ENCODE assay signal across 29 cellular contexts in genomic region chr15:80997692-80998091, GRCh38.
"Had no signal": no experiment of that assay in that cellular context is flagged by ENCODE, and none has a peak within 500 bp of the region (broad histone marks: within the 10 kb centered on the region; RNA-seq: fewer than 3 reads in every experiment).

No MANE protein-coding gene starts in this region.

- H3K9me3 ChIP-seq: esophagus muscularis mucosa, thoracic aorta had no signal

- DNase-seq: activated CD4-positive, alpha-beta T cell treated with anti-CD3 and anti-CD28 coated beads for 1 hour; activated CD4-positive, alpha-beta T cell treated with anti-CD3 and anti-CD28 coated beads, Interleukin-2, amount 10 ng/mL, durations not matched to agents 7 days and 5 days; activated CD8-positive, alpha-beta memory T cell treated with anti-CD3 and anti-CD28 coated beads for 24 hours; activated gamma-delta T cell; activated naive CD4-positive, alpha-beta T cell treated with anti-CD3 and anti-CD28 coated beads, Interleukin-2, amount 10 ng/mL, durations not matched to agents 7 days and 5 days; activated naive CD8-positive, alpha-beta T cell treated with anti-CD3 and anti-CD28 coated beads, Interleukin-2, amount 10 ng/mL, durations not matched to agents 7 days and 5 days; activated T-cell treated with anti-CD3 and anti-CD28 coated beads, Interleukin-2, amount 50 U/mL, for 1 hour; amniotic stem cell; caudate nucleus; endodermal cell; foreskin keratinocyte; heart left ventricle; hypothalamus; immature natural killer cell; kidney; midbrain; posterior cingulate gyrus; stimulated activated CD4-positive, alpha-beta T cell treated with anti-CD3 and anti-CD28 coated beads, Interleukin-12 subunit alpha, Interleukin-12 subunit beta, amount 100 ng/mL, for 4 hours; stimulated activated CD4-positive, alpha-beta T cell treated with anti-CD3 and anti-CD28 coated beads, Interleukin-4, amount 100 ng/mL, for 1 hour; stimulated activated naive CD8-positive, alpha-beta T cell treated with anti-CD3 and anti-CD28 coated beads, Interleukin-15, Interleukin-2, amounts not matched to agents 100 U/mL and 50 U/mL, for 24 hours; T-helper 2 cell; trophoblast cell had no signal

- H3K4me3 Mint-ChIP-seq: activated naive CD4-positive, alpha-beta T cell treated with anti-CD3 and anti-CD28 coated beads, Interleukin-2, amount 10 ng/mL, durations not matched to agents 7 days and 5 days; activated T-helper 1 cell treated with anti-CD3 and anti-CD28 coated beads, Interleukin-12 subunit alpha, Interleukin-12 subunit beta, Interleukin-2, Interleukin-4 antibody, amounts not matched to agents 30 ng/mL and 10 ng/mL and 1 ng/mL, durations not matched to agents 14 hours and 24 hours and 36 hours; endodermal cell; WTC11 had no signal

- H3K27ac Mint-ChIP-seq: endodermal cell, WTC11 had no signal

- H3K27me3 Mint-ChIP-seq: activated CD4-positive, alpha-beta T cell treated with anti-CD3 and anti-CD28 coated beads, Interleukin-2, amount 10 ng/mL, durations not matched to agents 7 days and 5 days; activated naive CD4-positive, alpha-beta T cell treated with anti-CD3 and anti-CD28 coated beads, Interleukin-2, amount 10 ng/mL, durations not matched to agents 7 days and 5 days; activated naive CD8-positive, alpha-beta T cell treated with anti-CD3 and anti-CD28 coated beads, Interleukin-2, amount 10 ng/mL, durations not matched to agents 7 days and 5 days; natural killer cell treated with Interleukin-12 subunit alpha and Interleukin-12 subunit beta and Interleukin-15 and Interleukin-18, amount 100 ng/mL, for 72 hours had no signal

- H3K27ac ChIP-seq: foreskin keratinocyte, thoracic aorta had no signal

- H3K9me3 Mint-ChIP-seq: activated naive CD8-positive, alpha-beta T cell treated with anti-CD3 and anti-CD28 coated beads, Interleukin-2, amount 10 ng/mL, durations not matched to agents 7 days and 5 days; activated T-helper 1 cell treated with anti-CD3 and anti-CD28 coated beads, Interleukin-12 subunit alpha, Interleukin-12 subunit beta, Interleukin-2, Interleukin-4 antibody, amounts not matched to agents 30 ng/mL and 10 ng/mL and 1 ng/mL, durations not matched to agents 14 hours and 24 hours and 36 hours; endodermal cell; WTC11 had no signal

- ATAC-seq: foreskin keratinocyte; heart left ventricle; natural killer cell treated with Interleukin-12 subunit alpha and Interleukin-12 subunit beta and Interleukin-15 and Interleukin-18, amount 100 ng/mL, for 72 hours; sciatic nerve; stimulated activated naive CD8-positive, alpha-beta T cell treated with anti-CD3 and anti-CD28 coated beads, Interleukin-15, Interleukin-2, amounts not matched to agents 100 U/mL and 50 U/mL, for 24 hours; WTC11 had no signal

- H3K36me3 ChIP-seq: thoracic aorta had no signal

- H3K27me3 ChIP-seq: esophagus muscularis mucosa, foreskin keratinocyte had no signal

- H3K36me3 Mint-ChIP-seq: WTC11 had no signal

- H3K4me3 ChIP-seq: esophagus muscularis mucosa, skin epidermis, thoracic aorta had no signal
